Comparison of ENCODE assay signal across 9 cellular contexts in the genomic region with DNA sequence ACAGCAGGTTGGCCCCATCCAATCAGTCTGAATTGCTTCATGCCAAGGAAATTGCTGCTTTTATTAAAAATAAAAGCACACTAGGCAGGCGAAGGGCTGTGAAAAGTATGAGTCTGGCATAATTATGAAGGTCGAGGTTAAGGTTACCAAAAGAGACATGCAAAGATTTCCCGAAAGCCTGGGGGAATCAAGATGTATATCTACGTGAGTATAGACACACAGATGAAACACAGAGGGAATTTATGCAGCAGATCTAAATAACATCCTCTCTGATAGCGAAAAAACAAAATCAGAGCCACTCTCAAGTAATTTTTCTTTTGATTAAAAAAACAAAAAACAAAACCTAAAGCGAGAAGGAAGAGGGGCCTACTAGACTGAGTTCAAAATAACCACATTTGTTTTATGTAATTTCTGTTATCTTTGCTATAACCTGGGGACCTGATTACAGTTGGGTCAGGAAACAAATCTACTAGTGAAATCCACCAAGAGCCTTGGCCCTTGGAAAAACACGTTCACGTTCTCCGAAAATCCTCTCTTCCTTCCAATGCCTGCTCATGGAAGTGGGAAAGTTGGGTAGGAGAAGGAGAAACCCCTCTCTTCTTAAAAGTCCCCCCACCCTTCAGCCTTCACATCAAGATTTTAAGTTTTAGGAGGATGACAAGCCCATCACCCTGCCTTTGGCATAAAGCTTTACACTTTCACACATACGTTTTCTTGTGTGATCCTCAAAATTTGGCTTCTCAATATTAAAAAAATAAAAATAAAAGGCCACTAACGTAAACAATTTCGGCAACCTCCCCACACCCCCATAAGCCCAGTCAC. TPM values are rescaled to one million over a fixed set of nuclear protein-coding genes. Genes with fewer than 3 reads are reported as not detected.
DNase-seq lines count a peak whose midpoint lies in the region; ATAC-seq and TF ChIP-seq lines count a peak whose summit lies in the region.
"Had no signal": no experiment of that assay in that cellular context is flagged by ENCODE, and none has a peak within 500 bp of the region (broad histone marks: within the 10 kb centered on the region; RNA-seq: fewer than 3 reads in every experiment).

No MANE protein-coding gene starts in this region.

- H3K27me3 Mint-ChIP-seq in activated naive CD8-positive, alpha-beta T cell treated with anti-CD3 and anti-CD28 coated beads, Interleukin-2, amount 50 U/mL, for 24 hours = no peaks in the 10 kb centered on the region

- no peaks in the 10 kb centered on the region for H3K9me3 ChIP-seq in stomach smooth muscle (ENCODE audit: control insufficient read depth in 2 of 2, low read length in 2 of 2)

- H3K27ac Mint-ChIP-seq in activated naive CD8-positive, alpha-beta T cell treated with anti-CD3 and anti-CD28 coated beads, Interleukin-2, amount 50 U/mL, for 24 hours = peak overlapping the region; percentile 93

- H3K4me1 ChIP-seq in stomach smooth muscle (ENCODE audit: control insufficient read depth, insufficient read depth, low read length) = peaks cover 19% of the 10 kb centered on the region

- H3K4me3 ChIP-seq in kidney epithelial cell (ENCODE audit: low read depth, low read length) (peak overlapping the region; percentile 88), stomach smooth muscle (ENCODE audit: low read length in 2 of 2) (peak overlapping the region; percentile 91 to 98)

- peak overlapping the region; percentile 75 to 84 for H3K9ac ChIP-seq in stomach smooth muscle (ENCODE audit: low read length in 2 of 2)

- no peak for ATAC-seq in activated naive CD8-positive, alpha-beta T cell treated with anti-CD3 and anti-CD28 coated beads, Interleukin-2, amount 50 U/mL, for 24 hours
- ATAC-seq in HG03521 (IDR thresholded peaks at IDR 0.05; ENCODE audit: unreplicated experiment) = no peak

- H3K4me1 Mint-ChIP-seq in activated naive CD8-positive, alpha-beta T cell treated with anti-CD3 and anti-CD28 coated beads, Interleukin-2, amount 50 U/mL, for 24 hours = peaks cover 71% of the 10 kb centered on the region

- H3K9me3 Mint-ChIP-seq in activated naive CD8-positive, alpha-beta T cell treated with anti-CD3 and anti-CD28 coated beads, Interleukin-2, amount 50 U/mL, for 24 hours = peaks cover 3% of the 10 kb centered on the region

- peaks cover 28% of the 10 kb centered on the region for H3K36me3 Mint-ChIP-seq in activated naive CD8-positive, alpha-beta T cell treated with anti-CD3 and anti-CD28 coated beads, Interleukin-2, amount 50 U/mL, for 24 hours (ENCODE audit: low read depth)

- H3K27me3 ChIP-seq in kidney epithelial cell (ENCODE audit: control insufficient read depth, insufficient read depth, low read length) = no peaks in the 10 kb centered on the region
- H3K27me3 ChIP-seq in stomach smooth muscle (ENCODE audit: control insufficient read depth in 1 of 2, insufficient read depth in 2 of 2, low read length in 2 of 2) = no peaks in the 10 kb centered on the region

- no peak for TF ChIP-seq CTCF in kidney epithelial cell (IDR thresholded peaks at IDR 0.05; ENCODE audit: insufficient read depth, low read length, poor library complexity, severe bottlenecking)

- no peaks in the 10 kb centered on the region for H3K36me3 ChIP-seq in kidney epithelial cell (ENCODE audit: control insufficient read depth, insufficient read depth, low read length)
- peaks cover 0 to 2% of the 10 kb centered on the region in 2 donors for H3K36me3 ChIP-seq in stomach smooth muscle (ENCODE audit: control insufficient read depth in 2 of 2, insufficient read depth in 2 of 2, low read length in 2 of 2)

- H3K4me3 Mint-ChIP-seq in activated naive CD8-positive, alpha-beta T cell treated with anti-CD3 and anti-CD28 coated beads, Interleukin-2, amount 50 U/mL, for 24 hours = peak overlapping the region; percentile 89

- H3K27ac ChIP-seq in stomach smooth muscle (ENCODE audit: low read length) = no peak overlapping the region

- peak; percentile 16 for DNase-seq in NCI-H2227 (lab: John Stamatoyannopoulos, UW; ENCODE audit: unreplicated experiment)
- DNase-seq in NCI-H2227 treated with DMSO at 0.1 percent for 48 hours (lab: John Stamatoyannopoulos, UW) = no peak
- no peak for DNase-seq in activated naive CD8-positive, alpha-beta T cell treated with anti-CD3 and anti-CD28 coated beads, Interleukin-2, amount 50 U/mL, for 24 hours
- no peak for DNase-seq in kidney epithelial cell (ENCODE audit: low read depth)
- no peak for DNase-seq in NOMO-1 treated with DMSO at 0.1 percent for 48 hours (lab: John Stamatoyannopoulos, UW; ENCODE audit: unreplicated experiment)
- DNase-seq in ureter (ENCODE audit: low spot score) = no peak
- DNase-seq: cortex of kidney had no signal

RNA-seq across cellular contexts. Expression of gene AAK1, which starts 1.4 kb away (rescaled TPM):
- total RNA-seq in kidney epithelial cell = 32.5 and 54.3 TPM in 2 replicates
- 97.0 TPM for total RNA-seq in ureter
